ENCODE assay signal across 20 cellular contexts in the genomic region with DNA sequence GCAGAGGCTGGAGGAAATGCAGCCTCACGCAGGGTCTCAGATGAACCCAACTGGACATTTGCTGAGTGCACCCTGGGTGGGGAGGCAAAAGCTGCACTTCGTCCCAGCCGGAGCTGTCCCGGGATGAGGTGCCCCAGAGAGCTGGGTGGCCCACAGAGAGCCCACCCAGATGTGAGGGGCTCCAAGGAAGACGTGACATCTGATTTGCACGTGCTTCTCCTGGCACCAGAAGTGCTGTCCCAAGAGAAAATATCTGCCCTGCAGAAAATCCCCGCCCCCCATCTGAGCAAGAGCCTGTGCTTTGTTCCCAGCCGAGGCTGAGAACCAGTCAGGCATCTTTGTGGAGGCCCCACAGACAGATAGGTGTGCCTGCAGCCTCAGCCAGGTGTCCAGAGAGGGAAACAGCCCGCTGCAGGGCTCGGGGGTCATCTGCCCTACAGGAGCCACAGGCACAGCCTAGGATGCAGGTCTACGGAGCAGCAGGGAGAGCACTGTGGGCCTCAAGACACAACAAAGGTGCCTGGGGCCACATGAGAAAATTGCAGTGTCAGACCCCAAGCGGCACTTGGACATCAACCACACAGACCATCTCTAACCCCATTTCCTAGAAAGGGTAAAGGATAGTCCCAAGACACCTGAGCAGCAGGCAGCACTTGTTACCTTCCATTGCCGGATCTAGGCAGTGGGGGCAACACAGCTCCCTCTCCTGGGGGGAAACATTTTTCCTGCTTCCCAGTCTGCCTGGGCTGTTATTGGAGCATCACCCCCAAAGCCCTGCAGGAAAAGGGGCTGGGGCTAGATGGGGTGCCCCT. TPM values are rescaled to one million over a fixed set of nuclear protein-coding genes. Genes with fewer than 3 reads are reported as not detected.
A peak's percentile ranks its signal among the peaks of the same experiment; 100 is the strongest.
DNase-seq lines count a peak whose midpoint lies in the region; ATAC-seq and TF ChIP-seq lines count a peak whose summit lies in the region.
"Had no signal": no experiment of that assay in that cellular context is flagged by ENCODE, and none has a peak within 500 bp of the region (broad histone marks: within the 10 kb centered on the region; RNA-seq: fewer than 3 reads in every experiment).

No MANE protein-coding gene starts in this region.

- H3K4me3 ChIP-seq in neuronal stem cell (ENCODE audit: low read length in 2 of 2) = no peak overlapping the region
- no peak overlapping the region for H3K4me3 ChIP-seq in naive thymus-derived CD4-positive, alpha-beta T cell (ENCODE audit: low read length)
- H3K4me3 ChIP-seq: colonic mucosa, left lung, spleen had no signal

- H2AK5ac ChIP-seq in neuronal stem cell (ENCODE audit: low read depth, low read length) = peak overlapping the region; percentile 86

- CTCF ChIA-PET in naive thymus-derived CD4-positive, alpha-beta T cell (lab: Charles Lee) = interaction anchor here (0.6 to 2.3 kb wide), 3 partner anchors 123 to 291 kb away, joined by 3 to 10 read pairs (median 4); no protein-coding TSS in a partner anchor

- H3K27ac Mint-ChIP-seq in chondrocyte (ENCODE audit: unreplicated experiment) = no peak overlapping the region
- H3K27ac Mint-ChIP-seq in naive thymus-derived CD4-positive, alpha-beta T cell = no peak overlapping the region
- H3K27ac Mint-ChIP-seq: activated T-helper 1 cell treated with anti-CD3 and anti-CD28 coated beads, Interleukin-12 subunit alpha, Interleukin-12 subunit beta, Interleukin-2, Interleukin-4 antibody, amounts not matched to agents 30 ng/mL and 10 ng/mL and 1 ng/mL, durations not matched to agents 14 hours and 24 hours and 36 hours had no signal

- H3K36me3 ChIP-seq in neuronal stem cell (replicated peaks in 1 of 2; ENCODE audit: control insufficient read depth in 2 of 2, insufficient read depth in 2 of 2, low read length in 2 of 2) = no peaks in the 10 kb centered on the region
- H3K36me3 ChIP-seq in naive thymus-derived CD4-positive, alpha-beta T cell (ENCODE audit: control insufficient read depth in 2 of 3, insufficient read depth in 3 of 3, low read length in 3 of 3) = peaks cover 0 to 17% (median 0%) of the 10 kb centered on the region in 3 experiments
- H3K36me3 ChIP-seq: colonic mucosa, left lung, spleen had no signal

- no peaks in the 10 kb centered on the region for H3K36me3 Mint-ChIP-seq in chondrocyte (ENCODE audit: low read depth)
- peaks cover 0 to 8% (median 4%) of the 10 kb centered on the region in 5 donors for H3K36me3 Mint-ChIP-seq in naive thymus-derived CD4-positive, alpha-beta T cell
- H3K36me3 Mint-ChIP-seq: CD14-positive monocyte had no signal

- DNase-seq in activated CD8-positive, alpha-beta memory T cell treated with anti-CD3 and anti-CD28 coated beads for 24 hours = peak; percentile 49
- no peak for DNase-seq in activated CD8-positive, alpha-beta memory T cell treated with anti-CD3 and anti-CD28 coated beads, Interleukin-2, amount 50 U/mL, for 4 hours
- peak; percentile 30 for DNase-seq in COLO829 (ENCODE audit: low spot score)
- peak; percentile 70 for DNase-seq in chondrocyte (ENCODE audit: low spot score)
- no peak for DNase-seq in neuronal stem cell (ENCODE audit: low spot score)
- DNase-seq in activated gamma-delta T cell treated with Interleukin-2 at 50 U/mL for 16 hours = no peak
- no peak for DNase-seq in NK-92 (lab: John Stamatoyannopoulos, UW; ENCODE audit: unreplicated experiment)
- DNase-seq in naive thymus-derived CD4-positive, alpha-beta T cell = no peak
- DNase-seq: activated CD4-positive, alpha-beta T cell treated with anti-CD3 and anti-CD28 coated beads, Interleukin-2, amount 50 U/mL, for 4 hours; anterior cingulate cortex; NCI-H1105 treated with DMSO at 0.1 percent for 48 hours; NCI-H748 treated with DMSO at 0.1 percent for 48 hours; SK-N-SH had no signal

- no peak overlapping the region for H3K27ac ChIP-seq in neuronal stem cell (replicated peaks; ENCODE audit: low read length)
- no peak overlapping the region for H3K27ac ChIP-seq in naive thymus-derived CD4-positive, alpha-beta T cell (ENCODE audit: low read depth, low read length)
- H3K27ac ChIP-seq: colonic mucosa, left lung, parathyroid adenoma, spleen had no signal

- no peak overlapping the region for H3K4me3 Mint-ChIP-seq in chondrocyte (ENCODE audit: unreplicated experiment)
- H3K4me3 Mint-ChIP-seq in naive thymus-derived CD4-positive, alpha-beta T cell = no peak overlapping the region
- H3K4me3 Mint-ChIP-seq: activated T-helper 1 cell treated with anti-CD3 and anti-CD28 coated beads, Interleukin-12 subunit alpha, Interleukin-12 subunit beta, Interleukin-2, Interleukin-4 antibody, amounts not matched to agents 30 ng/mL and 10 ng/mL and 1 ng/mL, durations not matched to agents 14 hours and 24 hours and 36 hours; CD14-positive monocyte had no signal

- H3K4ac ChIP-seq in neuronal stem cell (ENCODE audit: low read length) = no peak overlapping the region

- H3K4me1 Mint-ChIP-seq in chondrocyte (ENCODE audit: low read depth) = peaks cover 10% of the 10 kb centered on the region
- H3K4me1 Mint-ChIP-seq in naive thymus-derived CD4-positive, alpha-beta T cell = peaks cover 0 to 15% (median 11%) of the 10 kb centered on the region in 7 donors

- H3K14ac ChIP-seq in neuronal stem cell (ENCODE audit: low read length) = no peak overlapping the region

- H3K27me3 Mint-ChIP-seq in chondrocyte (ENCODE audit: low read depth) = peaks cover 7% of the 10 kb centered on the region
- peaks cover 0 to 12% (median 0%) of the 10 kb centered on the region in 5 donors for H3K27me3 Mint-ChIP-seq in naive thymus-derived CD4-positive, alpha-beta T cell

- H4K91ac ChIP-seq in neuronal stem cell (ENCODE audit: low read depth, low read length, poor library complexity) = no peak overlapping the region

- no peak overlapping the region for H2BK5ac ChIP-seq in neuronal stem cell (ENCODE audit: low read length)

- no peak overlapping the region for H2BK15ac ChIP-seq in neuronal stem cell (ENCODE audit: low read length)

- peak overlapping the region; percentile 34 for H3K23ac ChIP-seq in neuronal stem cell (ENCODE audit: low read depth, low read length, poor library complexity)

- no peak overlapping the region for H2BK12ac ChIP-seq in neuronal stem cell (ENCODE audit: low read length)

- no peak for TF ChIP-seq CTCF in chondrocyte (IDR thresholded peaks at IDR 0.05)

- no peak overlapping the region for H2BK120ac ChIP-seq in neuronal stem cell (ENCODE audit: low read depth, low read length)

- H3K9me3 ChIP-seq in neuronal stem cell (replicated peaks in 1 of 2; ENCODE audit: control insufficient read depth in 2 of 2, insufficient read depth in 1 of 2, low read depth in 1 of 2, low read length in 2 of 2) = no peaks in the 10 kb centered on the region
- no peaks in the 10 kb centered on the region for H3K9me3 ChIP-seq in naive thymus-derived CD4-positive, alpha-beta T cell (ENCODE audit: control insufficient read depth in 2 of 3, low read length in 3 of 3)
- H3K9me3 ChIP-seq: colonic mucosa, left lung, SK-N-SH, spleen had no signal

- peaks cover 0 to 17% (median 2%) of the 10 kb centered on the region in 3 experiments for H3K27me3 ChIP-seq in neuronal stem cell (ENCODE audit: control insufficient read depth in 3 of 3, insufficient read depth in 3 of 3, low read depth in 1 of 3, low read length in 3 of 3)
- no peaks in the 10 kb centered on the region for H3K27me3 ChIP-seq in naive thymus-derived CD4-positive, alpha-beta T cell (ENCODE audit: control insufficient read depth in 2 of 2, insufficient read depth in 2 of 2, low read length in 2 of 2)
- H3K27me3 ChIP-seq: colonic mucosa had no signal

- POLR2A ChIA-PET in naive thymus-derived CD4-positive, alpha-beta T cell (lab: Charles Lee) = interaction anchor here (0.7 kb wide), 1 partner anchor 15 kb away, joined by 3 read pairs; no protein-coding TSS in a partner anchor

- no CpG with 5 or more reads among the region's 13 CpGs for WGBS in neuronal stem cell (ENCODE audit: extremely low coverage in 2 of 2, insufficient read length in 2 of 2, insufficient replicate concordance in 1 of 2), 2 donors

- no peak overlapping the region for H2AFZ ChIP-seq in neuronal stem cell (ENCODE audit: low read length)
- H2AFZ ChIP-seq: parathyroid adenoma had no signal

- no peak overlapping the region for H3K9ac ChIP-seq in neuronal stem cell (ENCODE audit: low read depth, low read length, poor library complexity)
- H3K9ac ChIP-seq: parathyroid adenoma, SK-N-SH had no signal

- H3K4me1 ChIP-seq in neuronal stem cell (ENCODE audit: control insufficient read depth in 2 of 2, insufficient read depth in 1 of 2, low read depth in 1 of 2, low read length in 2 of 2) = peaks cover 0 to 9% of the 10 kb centered on the region in 2 donors
- H3K4me1 ChIP-seq in naive thymus-derived CD4-positive, alpha-beta T cell (ENCODE audit: control insufficient read depth in 2 of 2, insufficient read depth in 2 of 2, low read length in 2 of 2) = peaks cover 0 to 4% of the 10 kb centered on the region in 2 donors
- H3K4me1 ChIP-seq: colonic mucosa, left lung, parathyroid adenoma had no signal

- no peak for ATAC-seq in naive thymus-derived CD4-positive, alpha-beta T cell
- ATAC-seq: left lung had no signal

- no peak overlapping the region for H3K4me2 ChIP-seq in neuronal stem cell (ENCODE audit: insufficient read depth, low read length, poor library complexity, severe bottlenecking)
- H3K4me2 ChIP-seq: SK-N-SH had no signal

- H3K79me1 ChIP-seq in neuronal stem cell (ENCODE audit: low read depth, low read length) = no peaks in the 10 kb centered on the region

- H4K8ac ChIP-seq in neuronal stem cell (ENCODE audit: low read depth, low read length) = no peak overlapping the region

- intact Hi-C loops in naive thymus-derived CD4-positive, alpha-beta T cell (cut with micrococcal nuclease) = loop anchor here in 1 of 2 donors (5.0 kb wide), 1 partner anchor 770 kb away; the partner anchor contains the start of gene SCAP

- H3K18ac ChIP-seq in neuronal stem cell (ENCODE audit: low read length) = peak overlapping the region; percentile 45

- no peaks in the 10 kb centered on the region for H3K9me3 Mint-ChIP-seq in chondrocyte (ENCODE audit: low read depth)
- H3K9me3 Mint-ChIP-seq in naive thymus-derived CD4-positive, alpha-beta T cell = peaks cover 0 to 3% (median 0%) of the 10 kb centered on the region in 11 donors
- H3K9me3 Mint-ChIP-seq: activated T-helper 1 cell treated with anti-CD3 and anti-CD28 coated beads, Interleukin-12 subunit alpha, Interleukin-12 subunit beta, Interleukin-2, Interleukin-4 antibody, amounts not matched to agents 30 ng/mL and 10 ng/mL and 1 ng/mL, durations not matched to agents 14 hours and 24 hours and 36 hours; CD14-positive monocyte had no signal

RNA-seq across cellular contexts. Expression of gene TMIE, which starts 5.8 kb away (rescaled TPM):
- total RNA-seq in chondrocyte = 0.25 TPM in 1 of 3 replicates, not detected in the others
- 0.26 TPM for polyA plus RNA-seq in neuronal stem cell (2013, experiment 1 of 2)
- 0.30 TPM for polyA plus RNA-seq in neuronal stem cell (2013, experiment 2 of 2)
- total RNA-seq in naive thymus-derived CD4-positive, alpha-beta T cell = 1 to 10 TPM in 4 of 5 experiments, under 1 TPM in 1; 0.31 to 5.4 (median 3.9) TPM
- polyA plus RNA-seq in naive thymus-derived CD4-positive, alpha-beta T cell = 1 to 10 TPM; 5.1 to 5.6 TPM
- total RNA-seq: activated T-helper 1 cell treated with anti-CD3 and anti-CD28 coated beads, Interleukin-12 subunit alpha, Interleukin-12 subunit beta, Interleukin-2, Interleukin-4 antibody, amounts not matched to agents 30 ng/mL and 10 ng/mL and 1 ng/mL, durations not matched to agents 14 hours and 24 hours and 36 hours; H4 had no signal
- polyA plus RNA-seq: CD14-positive monocyte had no signal

RNA-seq across cellular contexts. Expression of gene PRSS50, which starts 10.7 kb away (rescaled TPM):
- not detected in 3 replicates for total RNA-seq in chondrocyte
- 0.64 TPM for polyA plus RNA-seq in neuronal stem cell (2013, experiment 1 of 2)
- polyA plus RNA-seq in neuronal stem cell (2013, experiment 2 of 2) = 0.57 TPM
- total RNA-seq in naive thymus-derived CD4-positive, alpha-beta T cell = under 1 TPM in 1 of 5 experiments, not detected in 4; 0.11 TPM
- not detected for polyA plus RNA-seq in naive thymus-derived CD4-positive, alpha-beta T cell
- total RNA-seq: activated T-helper 1 cell treated with anti-CD3 and anti-CD28 coated beads, Interleukin-12 subunit alpha, Interleukin-12 subunit beta, Interleukin-2, Interleukin-4 antibody, amounts not matched to agents 30 ng/mL and 10 ng/mL and 1 ng/mL, durations not matched to agents 14 hours and 24 hours and 36 hours; colonic mucosa; H4 had no signal
- polyA plus RNA-seq: CD14-positive monocyte, SK-N-SH, spleen had no signal

RNA-seq across cellular contexts. Expression of gene ALS2CL, which starts 13.5 kb away (rescaled TPM):
- total RNA-seq in chondrocyte = 1.4 to 5.2 TPM (median 3.6 TPM) in 3 replicates
- 0.78 TPM for polyA plus RNA-seq in neuronal stem cell (2013, experiment 1 of 2)
- 0.60 TPM for polyA plus RNA-seq in neuronal stem cell (2013, experiment 2 of 2)
- 10 to 100 TPM in 4 of 5 experiments, 1 to 10 TPM in 1; 4.2 to 41.5 (median 31.1) TPM for total RNA-seq in naive thymus-derived CD4-positive, alpha-beta T cell
- 10 to 100 TPM in 1 of 2 donors, 1 to 10 TPM in 1; 6.2 to 12.6 TPM for polyA plus RNA-seq in naive thymus-derived CD4-positive, alpha-beta T cell

Comparison
In these comparisons a context has a peak if more than half of its experiments do, and no peak if none do; other contexts are left out.
1. DNase-seq: peak in activated CD8-positive, alpha-beta memory T cell treated with anti-CD3 and anti-CD28 coated beads for 24 hours (single experiment), COLO829 (single experiment) and chondrocyte (single experiment); none in activated CD8-positive, alpha-beta memory T cell treated with anti-CD3 and anti-CD28 coated beads, Interleukin-2, amount 50 U/mL, for 4 hours (single experiment), neuronal stem cell (single experiment), activated gamma-delta T cell treated with Interleukin-2 at 50 U/mL for 16 hours (single experiment), NK-92 (single experiment) and naive thymus-derived CD4-positive, alpha-beta T cell (0 of 9).